19 cellular contexts compared by ENCODE assay signal in the genomic region with DNA sequence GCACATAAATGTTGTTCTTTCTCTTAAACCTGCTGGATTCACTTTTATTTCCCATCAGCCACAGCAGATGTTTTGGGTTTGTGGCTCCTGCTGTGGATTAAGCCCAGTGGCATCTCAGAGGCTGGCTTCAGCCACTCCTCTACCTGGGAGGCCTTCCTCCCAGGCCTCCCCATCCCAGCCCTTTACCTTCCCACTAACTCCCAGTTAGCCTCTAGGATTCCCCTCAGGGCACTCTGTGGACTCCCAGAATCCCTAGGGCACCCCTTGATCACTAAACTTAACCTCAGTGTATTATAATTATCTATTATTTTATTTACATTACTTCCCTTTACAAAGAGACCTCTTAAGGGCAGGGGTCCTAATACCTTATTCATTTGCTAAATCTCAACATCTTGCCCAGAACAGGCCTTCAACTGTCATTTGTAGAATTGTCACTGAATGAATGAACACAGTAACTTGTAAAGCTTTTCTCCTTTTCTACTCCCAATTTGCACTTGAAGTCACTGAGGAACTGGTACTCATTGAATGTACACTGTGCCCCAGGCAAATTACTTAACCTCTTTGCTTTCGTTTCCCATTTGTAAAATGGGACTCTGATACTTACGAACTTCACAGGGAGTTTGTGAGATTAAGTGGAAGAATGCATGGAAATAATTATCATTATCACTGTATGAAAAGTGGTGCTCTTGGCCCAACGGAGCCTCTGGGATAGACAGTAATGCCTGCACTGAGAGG. TPM values are rescaled to one million over a fixed set of nuclear protein-coding genes. Genes with fewer than 3 reads are reported as not detected.
DNase-seq lines count a peak whose midpoint lies in the region; ATAC-seq and TF ChIP-seq lines count a peak whose summit lies in the region.
"Had no signal": no experiment of that assay in that cellular context is flagged by ENCODE, and none has a peak within 500 bp of the region (broad histone marks: within the 10 kb centered on the region; RNA-seq: fewer than 3 reads in every experiment).

No MANE protein-coding gene starts in this region.

- intact Hi-C loops in CD14-positive monocyte (cut with micrococcal nuclease) = loop anchor here in 1 of 2 donors (10.0 kb wide), 1 partner anchor 160 kb away; a partner anchor contains a TSS

- peaks cover 37% of the 10 kb centered on the region for H3K4me1 ChIP-seq in Karpas-422 (ENCODE audit: low read length)
- peaks cover 0 to 5% of the 10 kb centered on the region in 2 donors for H3K4me1 ChIP-seq in lung (ENCODE audit: control insufficient read depth in 2 of 2, insufficient read depth in 2 of 2, low read length in 2 of 2)
- H3K4me1 ChIP-seq: Caco-2, Peyer's patch had no signal

- H3K9me2 ChIP-seq in Karpas-422 (replicated peaks; ENCODE audit: insufficient read depth, low read length) = no peaks in the 10 kb centered on the region

- peak overlapping the region; percentile 90 to 99 (median 92) for H3K27ac Mint-ChIP-seq in CD14-positive monocyte

- TF ChIP-seq CTCF in CD14-positive monocyte (IDR thresholded peaks at IDR 0.05) = no peak
- no peak for TF ChIP-seq CTCF in lung (IDR thresholded peaks at IDR 0.05; ENCODE audit: control extremely low read depth, extremely low read depth)

- peak overlapping the region; percentile 80 for H3K4me2 ChIP-seq in Karpas-422 (ENCODE audit: low read depth, low read length, poor library complexity, severe bottlenecking)

- H3K9me3 Mint-ChIP-seq in CD14-positive monocyte = peaks cover 0 to 6% (median 0%) of the 10 kb centered on the region in 7 donors

- H3K9ac ChIP-seq in Karpas-422 (ENCODE audit: low read length) = peak overlapping the region; percentile 45

- peak overlapping the region; percentile 59 for H3K4me3 ChIP-seq in Karpas-422 (ENCODE audit: low read length)
- no peak overlapping the region for H3K4me3 ChIP-seq in lung
- no peak overlapping the region for H3K4me3 ChIP-seq in H7 (ENCODE audit: insufficient read depth, low read depth, low read length)
- H3K4me3 ChIP-seq: MG63, Peyer's patch had no signal

- DNase-seq in CD14-positive monocyte (ENCODE audit: low spot score) = no peak
- DNase-seq in Karpas-422 = peak; percentile 68
- DNase-seq in RPMI7951 (ENCODE audit: low read depth) = peak; percentile 33
- DNase-seq in lung (ENCODE audit: low spot score) = peak; percentile 6
- DNase-seq in hippocampal formation (lab: John Stamatoyannopoulos, UW) = no peak
- DNase-seq in H7 = no peak
- DNase-seq in hypothalamus (lab: John Stamatoyannopoulos, UW) = no peak
- DNase-seq: C1 segment of cervical spinal cord, Caco-2, DMS153, MG63, NCI-H187 treated with DMSO at 0.1 percent for 48 hours, NCI-H2171, NCI-H446 treated with DMSO at 0.1 percent for 48 hours, NCI-H748 treated with DMSO at 0.1 percent for 48 hours, Peyer's patch, SHP77 treated with DMSO at 0.1 percent for 48 hours had no signal

- H3K4me1 Mint-ChIP-seq in CD14-positive monocyte = peaks cover 68% of the 10 kb centered on the region

- H3K36me3 Mint-ChIP-seq in CD14-positive monocyte = peaks cover 0 to 6% of the 10 kb centered on the region in 2 donors

- H4K20me1 ChIP-seq in Karpas-422 (ENCODE audit: insufficient read depth, low read depth, low read length) = no peaks in the 10 kb centered on the region

- H3K27ac ChIP-seq in Karpas-422 (ENCODE audit: low read length) = peak overlapping the region; percentile 71
- H3K27ac ChIP-seq in lung (ENCODE audit: low read depth in 1 of 2, low read length in 1 of 2) = peak overlapping the region in 1 of 2 donors; percentile 51
- H3K27ac ChIP-seq: Peyer's patch had no signal

- peaks cover 0 to 2% (median 0%) of the 10 kb centered on the region in 3 donors for H3K27me3 Mint-ChIP-seq in CD14-positive monocyte (ENCODE audit: low read depth in 3 of 3)

- WGBS in lung, 2 donors = 63 to 71% methylated on average over 3 of the region's 3 CpGs

- H3K79me2 ChIP-seq in Karpas-422 (ENCODE audit: low read length) = no peaks in the 10 kb centered on the region

- H2AFZ ChIP-seq in Karpas-422 (ENCODE audit: low read length) = 0 out of 2 replicates have a peak overlapping the region, but pooled peaks have one; percentile 84

- H3K4me3 Mint-ChIP-seq in CD14-positive monocyte = peak overlapping the region; percentile 41 to 57

- no peak for ATAC-seq in lung (ENCODE audit: insufficient read depth, low FRiP score)
- ATAC-seq in HG02678 (IDR thresholded peaks at IDR 0.05; ENCODE audit: unreplicated experiment) = no peak

- H3K9me3 ChIP-seq in Karpas-422 (ENCODE audit: low read length) = no peaks in the 10 kb centered on the region
- no peaks in the 10 kb centered on the region for H3K9me3 ChIP-seq in lung (ENCODE audit: control insufficient read depth in 2 of 2, insufficient read depth in 1 of 2, low read length in 1 of 2)
- H3K9me3 ChIP-seq: Caco-2, MG63, Peyer's patch had no signal

- H3K36me3 ChIP-seq in Karpas-422 (ENCODE audit: insufficient read depth, low read length) = no peaks in the 10 kb centered on the region
- no peaks in the 10 kb centered on the region for H3K36me3 ChIP-seq in lung (ENCODE audit: control insufficient read depth in 2 of 2, insufficient read depth in 2 of 2, low read length in 2 of 2)
- H3K36me3 ChIP-seq in H7 (replicated peaks; ENCODE audit: control insufficient read depth, insufficient read depth, low read length) = no peaks in the 10 kb centered on the region
- H3K36me3 ChIP-seq: MG63, Peyer's patch had no signal

- H3K27me3 ChIP-seq in Karpas-422 (ENCODE audit: low read length) = no peaks in the 10 kb centered on the region
- no peaks in the 10 kb centered on the region for H3K27me3 ChIP-seq in lung (ENCODE audit: control insufficient read depth, insufficient read depth)
- no peaks in the 10 kb centered on the region for H3K27me3 ChIP-seq in H7 (ENCODE audit: control insufficient read depth, insufficient read depth, low read length)
- H3K27me3 ChIP-seq: MG63, Peyer's patch had no signal

RNA-seq across cellular contexts. Expression of a gene that starts 8.3 kb away (rescaled TPM):
- 1 to 10 TPM in 1 of 2 donors, under 1 TPM in 1; 0.97 to 2.4 TPM for polyA plus RNA-seq in CD14-positive monocyte
- total RNA-seq in Karpas-422 (2014; rRNA removed; shearing (Covaris generic); ENCODE audit: low replicate concordance) = 1.9 and 4.2 TPM in 2 replicates
- total RNA-seq in RPMI7951 (2014; rRNA removed; shearing (Covaris generic)) = 0.20 and 0.48 TPM in 2 replicates
- 1 to 10 TPM; 4.4 to 7.6 TPM for total RNA-seq in lung
- 1 to 10 TPM; 1.9 to 2.0 TPM for polyA plus RNA-seq in lung
- 0.48 TPM in 1 of 2 replicates, not detected in the other for total RNA-seq in H7 (2014; rRNA removed; shearing (Covaris generic))
- total RNA-seq: A673 had no signal

RNA-seq across cellular contexts. Expression of a gene that starts 39.6 kb away (rescaled TPM):
- polyA plus RNA-seq in CD14-positive monocyte (100 to 1,000 TPM; 104 to 115 TPM), lung (100 to 1,000 TPM in 1 of 2 donors, 10 to 100 TPM in 1; 77.6 to 148 TPM)
- 103 and 207 TPM in 2 replicates for total RNA-seq in Karpas-422 (2014; rRNA removed; shearing (Covaris generic); ENCODE audit: low replicate concordance)
- 245 and 278 TPM in 2 replicates for total RNA-seq in RPMI7951 (2014; rRNA removed; shearing (Covaris generic))
- 10 to 100 TPM; 76.1 to 94.6 TPM for total RNA-seq in lung
- total RNA-seq in H7 (2014; rRNA removed; shearing (Covaris generic)) = 111 and 149 TPM in 2 replicates

RNA-seq across cellular contexts. Expression of a gene that starts 44.5 kb away (rescaled TPM):
- not detected for polyA plus RNA-seq in CD14-positive monocyte
- total RNA-seq in Karpas-422 (2014; rRNA removed; shearing (Covaris generic); ENCODE audit: low replicate concordance) = 0.43 and 1.9 TPM in 2 replicates
- not detected in 2 replicates for total RNA-seq in RPMI7951 (2014; rRNA removed; shearing (Covaris generic))
- 1 to 10 TPM; 5.5 to 5.7 TPM for total RNA-seq in lung
- 1 to 10 TPM; 1.1 to 1.5 TPM for polyA plus RNA-seq in lung
- total RNA-seq in H7 (2014; rRNA removed; shearing (Covaris generic)) = not detected in 2 replicates
- total RNA-seq: A673 had no signal

Comparison
In these comparisons a context has a peak if more than half of its experiments do, and no peak if none do; other contexts are left out.
1. DNase-seq: peak in Karpas-422 (single experiment), RPMI7951 (single experiment) and lung (single experiment); none in CD14-positive monocyte (single experiment), hippocampal formation (0 of 2), H7 (single experiment) and hypothalamus (0 of 51).